ENCODE assay signal across 20 cellular contexts in genomic region chr5:9244417-9244816, GRCh38.
"Had no signal": no experiment of that assay in that cellular context is flagged by ENCODE, and none has a peak within 500 bp of the region (broad histone marks: within the 10 kb centered on the region; RNA-seq: fewer than 3 reads in every experiment).

No MANE protein-coding gene starts in this region.

- ATAC-seq: esophagus mucosa; left colon; left ventricle myocardium superior; mucosa of descending colon; naive thymus-derived CD8-positive, alpha-beta T cell had no signal

- FAIRE-seq: endometrium, frontal cortex, small intestine, urothelium cell line had no signal

- H3K9me3 ChIP-seq: heart left ventricle, mucosa of descending colon, suprapubic skin, thyroid gland had no signal

- H3K27me3 ChIP-seq: dorsolateral prefrontal cortex, heart left ventricle, suprapubic skin, thyroid gland had no signal

- DNase-seq: cortex of kidney; dorsolateral prefrontal cortex; effector CD8-positive, alpha-beta T cell; heart left ventricle; left colon; left ventricle myocardium superior; mucosa of descending colon; naive thymus-derived CD8-positive, alpha-beta T cell; posterior cingulate gyrus; small intestine; stimulated activated CD4-positive, alpha-beta T cell treated with anti-CD3 and anti-CD28 coated beads, Interleukin-2, amount 100 ng/mL, for 48 hours; stimulated activated naive CD4-positive, alpha-beta T cell treated with Interleukin-2 at 50 U/mL for 16 hours; thyroid gland had no signal

- H3K27ac ChIP-seq: heart left ventricle, suprapubic skin, thyroid gland had no signal

- H3K4me3 Mint-ChIP-seq: naive thymus-derived CD8-positive, alpha-beta T cell; type B pancreatic cell had no signal

- H3K4me1 ChIP-seq: heart left ventricle, suprapubic skin, thyroid gland had no signal

- H3K36me3 ChIP-seq: heart left ventricle, suprapubic skin, thyroid gland had no signal

- H3K27ac Mint-ChIP-seq: naive thymus-derived CD8-positive, alpha-beta T cell; type B pancreatic cell had no signal

- H3K4me1 Mint-ChIP-seq: naive thymus-derived CD8-positive, alpha-beta T cell had no signal

- H3K27me3 Mint-ChIP-seq: type B pancreatic cell had no signal

- H3K36me3 Mint-ChIP-seq: naive thymus-derived CD8-positive, alpha-beta T cell had no signal

- H3K4me3 ChIP-seq: dorsolateral prefrontal cortex, heart left ventricle, lung, mucosa of descending colon, suprapubic skin, thyroid gland had no signal
